Comparison of ENCODE assay signal across 9 cellular contexts in the genomic region with DNA sequence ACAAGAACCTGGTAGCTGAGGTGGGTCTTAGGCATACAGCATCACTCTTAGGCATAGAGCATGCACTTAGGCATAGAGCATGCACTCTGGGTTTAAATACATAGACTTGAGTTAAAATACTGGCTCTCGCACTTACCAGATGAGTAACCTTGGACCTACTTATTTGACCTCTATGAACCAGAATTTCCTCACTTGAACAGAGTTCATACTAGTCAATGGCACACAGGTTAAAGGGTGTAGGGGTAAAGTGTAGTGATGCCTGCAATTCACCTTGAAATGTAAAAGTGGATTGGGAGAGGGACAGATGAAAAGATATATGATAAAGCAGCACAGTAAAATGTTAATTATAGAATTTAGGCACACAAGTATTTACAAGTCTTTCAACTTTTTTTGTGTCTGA. TPM values are rescaled to one million over a fixed set of nuclear protein-coding genes. Genes with fewer than 3 reads are reported as not detected.
DNase-seq lines count a peak whose midpoint lies in the region; ATAC-seq lines count a peak whose summit lies in the region.
"Had no signal": no experiment of that assay in that cellular context is flagged by ENCODE, and none has a peak within 500 bp of the region (broad histone marks: within the 10 kb centered on the region; RNA-seq: fewer than 3 reads in every experiment).

No MANE protein-coding gene starts in this region.

- H3K9me3 ChIP-seq in CD8-positive, alpha-beta memory T cell (ENCODE audit: low read length) = no peaks in the 10 kb centered on the region

- no peaks in the 10 kb centered on the region for H3K27me3 Mint-ChIP-seq in CD8-positive, alpha-beta memory T cell
- H3K27me3 Mint-ChIP-seq in IgD-negative memory B cell = no peaks in the 10 kb centered on the region
- no peaks in the 10 kb centered on the region for H3K27me3 Mint-ChIP-seq in activated naive CD8-positive, alpha-beta T cell treated with anti-CD3 and anti-CD28 coated beads for 36 hours
- H3K27me3 Mint-ChIP-seq in natural killer cell treated with Interleukin-12 subunit alpha and Interleukin-12 subunit beta and Interleukin-15 and Interleukin-18, amount 100 ng/mL, for 72 hours = no peaks in the 10 kb centered on the region

- no peak for ATAC-seq in natural killer cell treated with Interleukin-12 subunit alpha and Interleukin-12 subunit beta and Interleukin-15 and Interleukin-18, amount 100 ng/mL, for 72 hours
- ATAC-seq in Right ventricle myocardium superior (ENCODE audit: poor library complexity) = no peak

- no peaks in the 10 kb centered on the region for H3K9me3 Mint-ChIP-seq in CD8-positive, alpha-beta memory T cell
- no peaks in the 10 kb centered on the region for H3K9me3 Mint-ChIP-seq in IgD-negative memory B cell
- peaks cover 7% of the 10 kb centered on the region for H3K9me3 Mint-ChIP-seq in activated naive CD8-positive, alpha-beta T cell treated with anti-CD3 and anti-CD28 coated beads for 36 hours
- H3K9me3 Mint-ChIP-seq in natural killer cell treated with Interleukin-12 subunit alpha and Interleukin-12 subunit beta and Interleukin-15 and Interleukin-18, amount 100 ng/mL, for 72 hours = peaks cover 2% of the 10 kb centered on the region

- H3K4me1 Mint-ChIP-seq in CD8-positive, alpha-beta memory T cell = peaks cover 25 to 58% (median 50%) of the 10 kb centered on the region in 3 donors
- peaks cover 20 to 23% (median 22%) of the 10 kb centered on the region in 3 donors for H3K4me1 Mint-ChIP-seq in IgD-negative memory B cell
- H3K4me1 Mint-ChIP-seq in activated naive CD8-positive, alpha-beta T cell treated with anti-CD3 and anti-CD28 coated beads for 36 hours = peaks cover 32% of the 10 kb centered on the region
- peaks cover 17 to 28% of the 10 kb centered on the region in 2 donors for H3K4me1 Mint-ChIP-seq in natural killer cell treated with Interleukin-12 subunit alpha and Interleukin-12 subunit beta and Interleukin-15 and Interleukin-18, amount 100 ng/mL, for 72 hours (ENCODE audit: low read depth in 2 of 2)

- H3K36me3 Mint-ChIP-seq in CD8-positive, alpha-beta memory T cell = peaks cover 7 to 35% (median 11%) of the 10 kb centered on the region in 3 donors
- H3K36me3 Mint-ChIP-seq in IgD-negative memory B cell = peaks cover 4% of the 10 kb centered on the region
- H3K36me3 Mint-ChIP-seq in activated naive CD8-positive, alpha-beta T cell treated with anti-CD3 and anti-CD28 coated beads for 36 hours = peaks cover 42% of the 10 kb centered on the region
- H3K36me3 Mint-ChIP-seq in natural killer cell treated with Interleukin-12 subunit alpha and Interleukin-12 subunit beta and Interleukin-15 and Interleukin-18, amount 100 ng/mL, for 72 hours = peaks cover 12% of the 10 kb centered on the region

- no peak overlapping the region for H3K4me3 ChIP-seq in CD8-positive, alpha-beta memory T cell (ENCODE audit: low read length)

- H3K36me3 ChIP-seq in CD8-positive, alpha-beta memory T cell (ENCODE audit: insufficient read depth, low read length) = peaks cover 14% of the 10 kb centered on the region

- no peak for DNase-seq in CD8-positive, alpha-beta memory T cell
- DNase-seq in activated naive CD8-positive, alpha-beta T cell treated with anti-CD3 and anti-CD28 coated beads for 36 hours = no peak
- DNase-seq in natural killer cell treated with Interleukin-12 subunit alpha and Interleukin-12 subunit beta and Interleukin-15 and Interleukin-18, amount 100 ng/mL, for 72 hours (ENCODE audit: low spot score) = no peak
- no peak for DNase-seq in NCI-H1417 (lab: John Stamatoyannopoulos, UW)
- DNase-seq in NCI-H128 (lab: John Stamatoyannopoulos, UW; ENCODE audit: unreplicated experiment) = no peak
- no peak for DNase-seq in Right ventricle myocardium superior
- DNase-seq: NCI-H1436, NCI-H82 had no signal

- intact Hi-C loops in Right ventricle myocardium superior (cut with DNase I) = no loop called here

- H3K27ac ChIP-seq in CD8-positive, alpha-beta memory T cell (ENCODE audit: low read depth, low read length) = no peak overlapping the region

- peaks cover 19% of the 10 kb centered on the region for H3K4me1 ChIP-seq in CD8-positive, alpha-beta memory T cell (ENCODE audit: insufficient read depth, low read length)

- POLR2A ChIA-PET in CD8-positive, alpha-beta memory T cell (lab: Charles Lee) = interaction anchor here (1.0 kb wide), 1 partner anchor 12 kb away, joined by 3 read pairs; no protein-coding TSS in a partner anchor

- H3K4me3 Mint-ChIP-seq in CD8-positive, alpha-beta memory T cell = peak overlapping the region; percentile 33 to 98 (median 97)
- H3K4me3 Mint-ChIP-seq in IgD-negative memory B cell = peak overlapping the region; percentile 44 to 100 (median 86)
- peak overlapping the region; percentile 94 for H3K4me3 Mint-ChIP-seq in activated naive CD8-positive, alpha-beta T cell treated with anti-CD3 and anti-CD28 coated beads for 36 hours
- peak overlapping the region; percentile 100 for H3K4me3 Mint-ChIP-seq in natural killer cell treated with Interleukin-12 subunit alpha and Interleukin-12 subunit beta and Interleukin-15 and Interleukin-18, amount 100 ng/mL, for 72 hours

- H3K27me3 ChIP-seq in CD8-positive, alpha-beta memory T cell (ENCODE audit: insufficient read depth, low read length, poor library complexity, severe bottlenecking) = no peaks in the 10 kb centered on the region

- CTCF ChIA-PET in CD8-positive, alpha-beta memory T cell (lab: Charles Lee) = interaction anchor here (0.8 to 2.4 kb wide), 4 partner anchors 10 to 46 kb away, joined by 3 to 7 read pairs (median 4); no protein-coding TSS in a partner anchor

- H3K27ac Mint-ChIP-seq in CD8-positive, alpha-beta memory T cell = peak overlapping the region in 7 of 8 donors; percentile 47 to 88 (median 80)
- peak overlapping the region in 2 of 3 donors; percentile 13 to 34 for H3K27ac Mint-ChIP-seq in IgD-negative memory B cell
- peak overlapping the region; percentile 60 for H3K27ac Mint-ChIP-seq in activated naive CD8-positive, alpha-beta T cell treated with anti-CD3 and anti-CD28 coated beads for 36 hours
- H3K27ac Mint-ChIP-seq in natural killer cell treated with Interleukin-12 subunit alpha and Interleukin-12 subunit beta and Interleukin-15 and Interleukin-18, amount 100 ng/mL, for 72 hours = peak overlapping the region; percentile 98 to 99

RNA-seq across cellular contexts. Expression of a gene that starts 1.6 kb away (rescaled TPM):
- total RNA-seq in CD8-positive, alpha-beta memory T cell = 100 to 1,000 TPM; 114 to 116 TPM
- polyA plus RNA-seq in CD8-positive, alpha-beta memory T cell = 69.2 TPM
- 57.7 TPM for polyA plus RNA-seq in IgD-negative memory B cell
- total RNA-seq in activated naive CD8-positive, alpha-beta T cell treated with anti-CD3 and anti-CD28 coated beads for 36 hours = 100 to 1,000 TPM; 120 to 122 TPM
- 10 to 100 TPM; 46.6 to 93.0 TPM for total RNA-seq in natural killer cell treated with Interleukin-12 subunit alpha and Interleukin-12 subunit beta and Interleukin-15 and Interleukin-18, amount 100 ng/mL, for 72 hours
- total RNA-seq in Right ventricle myocardium superior = 21.0 TPM

RNA-seq across cellular contexts. Expression of a gene that starts 31.3 kb away (rescaled TPM):
- total RNA-seq in CD8-positive, alpha-beta memory T cell = 10 to 100 TPM; 20.4 to 21.8 TPM
- polyA plus RNA-seq in CD8-positive, alpha-beta memory T cell = 28.6 TPM
- polyA plus RNA-seq in IgD-negative memory B cell = 23.1 TPM
- total RNA-seq in activated naive CD8-positive, alpha-beta T cell treated with anti-CD3 and anti-CD28 coated beads for 36 hours = 10 to 100 TPM; 22.4 to 23.9 TPM
- 10 to 100 TPM; 20.8 to 32.7 TPM for total RNA-seq in natural killer cell treated with Interleukin-12 subunit alpha and Interleukin-12 subunit beta and Interleukin-15 and Interleukin-18, amount 100 ng/mL, for 72 hours
- total RNA-seq in Right ventricle myocardium superior = 16.9 TPM

Comparison
In these comparisons a context has a peak if more than half of its experiments do, and no peak if none do; other contexts are left out.
1. H3K27ac Mint-ChIP-seq: peak in every context shown above with its lines; median percentile 98 in natural killer cell treated with Interleukin-12 subunit alpha and Interleukin-12 subunit beta and Interleukin-15 and Interleukin-18, amount 100 ng/mL, for 72 hours; 80 in CD8-positive, alpha-beta memory T cell; 60 in activated naive CD8-positive, alpha-beta T cell treated with anti-CD3 and anti-CD28 coated beads for 36 hours; 24 in IgD-negative memory B cell.